In genomic region chr18:59470627-59471121, GRCh38 we compare ENCODE assay signal across 27 cellular contexts.
DNase-seq lines count a peak whose midpoint lies in the region; ATAC-seq, FAIRE-seq and TF ChIP-seq lines count a peak whose summit lies in the region.
"Had no signal": no experiment of that assay in that cellular context is flagged by ENCODE, and none has a peak within 500 bp of the region (broad histone marks: within the 10 kb centered on the region; RNA-seq: fewer than 3 reads in every experiment).

No MANE protein-coding gene starts in this region.

- H3K4me3 ChIP-seq in SK-N-SH (ENCODE audit: low read depth in 2 of 2, low read length in 1 of 2) (no peak overlapping the region), fibroblast of the aortic adventitia (ENCODE audit: low read depth, low read length) (no peak overlapping the region), upper lobe of right lung (no peak overlapping the region)
- H3K4me3 ChIP-seq: PC-9, transverse colon had no signal

- TF ChIP-seq CTCF in SK-N-SH (IDR thresholded peaks at IDR 0.05) (no peak), fibroblast of the aortic adventitia (IDR thresholded peaks at IDR 0.05; ENCODE audit: insufficient read depth, low read length) (no peak), upper lobe of right lung (IDR thresholded peaks at IDR 0.05) (no peak)

- H3K4me2 ChIP-seq in SK-N-SH, result no peak overlapping the region
- H3K4me2 ChIP-seq: PC-9 had no signal

- H3K27me3 ChIP-seq in SK-N-SH (ENCODE audit: insufficient read depth) (no peaks in the 10 kb centered on the region), upper lobe of right lung (no peaks in the 10 kb centered on the region)
- H3K27me3 ChIP-seq: transverse colon had no signal

- H3K27ac ChIP-seq in SK-N-SH (ENCODE audit: low read depth in 2 of 2, low read length in 1 of 2) (peak overlapping the region in 1 of 2 experiments; percentile 9; a peak in 1 of 4 replicates), upper lobe of right lung (no peak overlapping the region)
- H3K27ac ChIP-seq: 22Rv1, PC-9, WERI-Rb-1 had no signal

- 67% methylated on average over 5 of the region's 8 CpGs for WGBS in SK-N-SH (ENCODE audit: low lambda C conversion rate)

- no peaks in the 10 kb centered on the region for H4K20me1 ChIP-seq in SK-N-SH (ENCODE audit: insufficient read depth)

- peak in 1 of 2 experiments; percentile 20; a peak in 1 of 4 replicates for TF ChIP-seq EP300 in SK-N-SH (IDR thresholded peaks at IDR 0.05; ENCODE audit: borderline replicate concordance in 1 of 2, low read depth in 1 of 2, low read length in 1 of 2)

- no peaks in the 10 kb centered on the region for H3K9me2 ChIP-seq in SK-N-SH

- H3F3A ChIP-seq in SK-N-SH (replicated peaks; ENCODE audit: insufficient read depth), result no peaks in the 10 kb centered on the region

- intact Hi-C loops in upper lobe of right lung (cut with DNase I), result no loop called here

- no peak overlapping the region for H2AFZ ChIP-seq in SK-N-SH (ENCODE audit: low read depth)
- H2AFZ ChIP-seq: PC-9 had no signal

- DNase-seq in SK-N-SH (no peak), fibroblast of the aortic adventitia (ENCODE audit: low read depth) (peak; percentile 35), midbrain (lab: John Stamatoyannopoulos, UW) (peak; percentile 15), upper lobe of right lung (no peak), frontal cortex (ENCODE audit: low spot score in 2 of 2) (no peak), NCI-H2227 (lab: John Stamatoyannopoulos, UW; ENCODE audit: unreplicated experiment) (no peak), T-helper 9 cell (no peak)
- DNase-seq: activated CD4-positive, alpha-beta T cell treated with anti-CD3 and anti-CD28 coated beads, Interleukin-2, amount 10 ng/mL, durations not matched to agents 24 days and 14 days; activated CD8-positive, alpha-beta memory T cell treated with anti-CD3 and anti-CD28 coated beads for 24 hours; activated T-cell treated with anti-CD3 and anti-CD28 coated beads for 4 hours; DND-41; HFFc6; immature natural killer cell; NCI-H1417; NCI-H2029 treated with DMSO at 0.1 percent for 48 hours; NCI-H526; PC-9; posterior cingulate gyrus; stimulated activated CD4-positive, alpha-beta T cell treated with anti-CD3 and anti-CD28 coated beads, Interleukin-4, amount 100 ng/mL, for 24 hours; T1000; transverse colon; WERI-Rb-1 had no signal

- POLR2A ChIA-PET in SK-N-SH (lab: Yijun Ruan, JAX), result no interaction called here

- H3K4me1 ChIP-seq in SK-N-SH (ENCODE audit: control insufficient read depth in 1 of 2, insufficient read depth in 2 of 2, low read depth in 1 of 2, low read length in 1 of 2), result peaks cover 0 to 12% of the 10 kb centered on the region in 2 experiments; a peak in 1 of 4 replicates
- no peaks in the 10 kb centered on the region for H3K4me1 ChIP-seq in upper lobe of right lung
- H3K4me1 ChIP-seq: transverse colon had no signal

- H3K36me3 ChIP-seq in SK-N-SH (replicated peaks in 1 of 2; ENCODE audit: control insufficient read depth in 1 of 2, insufficient read depth in 2 of 2, low read length in 1 of 2) (no peaks in the 10 kb centered on the region), upper lobe of right lung (no peaks in the 10 kb centered on the region)
- H3K36me3 ChIP-seq: transverse colon, WERI-Rb-1 had no signal

- ATAC-seq in SK-N-SH treated with all-trans-retinoic acid at 6 μM for 48 hours (no peak), upper lobe of right lung (peak; percentile 20)
- ATAC-seq: left colon had no signal

- H3K9me3 ChIP-seq in SK-N-SH, result no peaks in the 10 kb centered on the region
- no peaks in the 10 kb centered on the region for H3K9me3 ChIP-seq in upper lobe of right lung
- H3K9me3 ChIP-seq: transverse colon had no signal

- H3K79me2 ChIP-seq in SK-N-SH (ENCODE audit: insufficient read depth), result no peaks in the 10 kb centered on the region

- no peak for TF ChIP-seq RAD21 in SK-N-SH (IDR thresholded peaks at IDR 0.05; ENCODE audit: low read length)

- CTCF ChIA-PET in SK-N-SH (lab: Yijun Ruan, JAX), result interaction anchor here (1.0 to 4.2 kb wide), 5 partner anchors 8 to 353 kb away, joined by 3 to 28 read pairs (median 4); no protein-coding TSS in a partner anchor

- no peak for FAIRE-seq in frontal cortex (lab: Jason Lieb, UNC)
- FAIRE-seq: colon, H1 had no signal

- no peak overlapping the region for H3K9ac ChIP-seq in SK-N-SH

TF ChIP-seq in SK-N-SH, 30 proteins besides CTCF, POLR2A, EP300 and RAD21:
- TF ChIP-seq GABPA (IDR thresholded peaks at IDR 0.05; ENCODE audit: low read depth) (no peak), GATA2 (CRISPR knock-in tag; IDR thresholded peaks at IDR 0.05) (peak; percentile 39; the same call in 1 of the 2 replicates)

TF ChIP-seq in SK-N-SH treated with all-trans-retinoic acid at 6 μM for 48 hours, 23 proteins besides CTCF, POLR2A, EP300 and RAD21:
- TF ChIP-seq ESRRG (CRISPR knock-in tag; IDR thresholded peaks at IDR 0.05), result no peak
- TF ChIP-seq TSHZ2 (CRISPR knock-in tag; IDR thresholded peaks at IDR 0.05), result no peak
- TF ChIP-seq GLIS3 (CRISPR knock-in tag; IDR thresholded peaks at IDR 0.05), result no peak
- TF ChIP-seq CREB5 (CRISPR knock-in tag; IDR thresholded peaks at IDR 0.05; ENCODE audit: low read depth), result no peak
- TF ChIP-seq TOX (CRISPR knock-in tag; IDR thresholded peaks at IDR 0.05; ENCODE audit: borderline replicate concordance), result no peak
- no peak for TF ChIP-seq ZNF565 (CRISPR knock-in tag; conservative IDR thresholded peaks at IDR 0.05; ENCODE audit: low read depth)
- no peak for TF ChIP-seq BACH2 (CRISPR knock-in tag; IDR thresholded peaks at IDR 0.05; ENCODE audit: borderline replicate concordance)

Comparison
In these comparisons a context has a peak if more than half of its experiments do, and no peak if none do; other contexts are left out.
1. DNase-seq: peak in fibroblast of the aortic adventitia (single experiment) and midbrain (single experiment); none in SK-N-SH (single experiment), upper lobe of right lung (single experiment), frontal cortex (0 of 2), NCI-H2227 (single experiment) and T-helper 9 cell (single experiment).